8 cellular contexts compared by ENCODE assay signal in the genomic region with DNA sequence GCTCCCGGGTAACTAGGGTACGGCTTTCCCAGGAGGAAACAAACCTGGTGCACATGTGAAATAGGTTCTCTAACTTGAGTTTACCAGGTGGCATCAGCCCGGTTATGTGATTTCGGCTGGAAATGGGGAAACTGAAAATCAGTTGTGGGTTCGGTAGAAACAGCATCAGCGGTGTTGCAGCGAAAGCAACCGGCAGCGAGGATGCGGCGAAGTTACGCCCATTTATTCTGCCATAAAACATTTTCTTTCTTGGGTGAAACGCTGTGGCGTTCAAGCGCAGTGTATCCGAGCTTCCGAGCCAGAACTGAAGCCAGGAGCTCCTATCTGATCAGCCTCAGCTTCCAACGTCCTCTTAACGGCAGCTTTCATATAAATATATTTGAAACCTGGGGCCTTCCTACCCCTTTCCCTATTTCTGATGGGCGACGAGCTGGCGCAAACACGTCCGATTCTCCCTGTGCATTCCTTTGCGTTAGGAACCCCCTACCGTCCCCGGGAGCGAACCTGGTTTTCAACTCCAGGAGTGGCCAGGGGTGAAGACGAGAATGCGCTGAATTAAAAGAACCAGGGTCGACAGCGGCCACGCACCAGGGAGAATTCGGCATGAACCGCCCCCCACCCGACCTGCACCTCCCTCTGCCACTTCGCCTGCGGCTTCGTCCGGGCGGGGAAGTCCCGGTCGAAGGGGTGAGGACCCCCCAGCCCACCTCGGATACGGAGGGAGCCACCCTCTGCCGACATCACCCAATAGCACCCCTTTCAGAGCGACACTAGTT. TPM values are rescaled to one million over a fixed set of nuclear protein-coding genes. Genes with fewer than 3 reads are reported as not detected.
DNase-seq lines count a peak whose midpoint lies in the region; ATAC-seq and TF ChIP-seq lines count a peak whose summit lies in the region.

No MANE protein-coding gene starts in this region.

- peak overlapping the region; percentile 74 for H3K4me3 ChIP-seq in CD8-positive, alpha-beta T cell (ENCODE audit: low read depth, low read length)
- peak overlapping the region; percentile 70 for H3K4me3 ChIP-seq in Karpas-422 (ENCODE audit: low read length)

- H3K9ac ChIP-seq in Karpas-422 (ENCODE audit: low read length), result peak overlapping the region; percentile 61

- peak in 4 of 7 experiments; percentile 21 to 55 (median 27) for DNase-seq in CD8-positive, alpha-beta T cell
- DNase-seq in Karpas-422 (peak; percentile 64), foreskin keratinocyte (peak in 1 of 2 donors; percentile 56), progenitor cell of endocrine pancreas (ENCODE audit: low spot score, unreplicated experiment) (no peak), NCI-H146 treated with DMSO at 0.1 percent for 48 hours (lab: John Stamatoyannopoulos, UW; ENCODE audit: unreplicated experiment) (no peak)
- DNase-seq in activated T-cell treated with anti-CD3 and anti-CD28 coated beads, Interleukin-2, amount 50 U/mL, for 4 hours, result peak; percentile 17

- H3K4me1 ChIP-seq in CD8-positive, alpha-beta T cell (ENCODE audit: insufficient read depth, low read length), result peaks cover 21% of the 10 kb centered on the region
- H3K4me1 ChIP-seq in Karpas-422 (ENCODE audit: low read length) (peaks cover 23% of the 10 kb centered on the region), foreskin keratinocyte (no peaks in the 10 kb centered on the region)

- CTCF ChIA-PET in CD8-positive, alpha-beta T cell (lab: Charles Lee), result interaction anchor here (1.0 to 1.6 kb wide), 2 partner anchors 56 to 376 kb away, joined by 3 to 5 read pairs; no protein-coding TSS in a partner anchor

- H3K27ac Mint-ChIP-seq in CD8-positive, alpha-beta T cell, result no peak overlapping the region
- H3K27ac Mint-ChIP-seq in progenitor cell of endocrine pancreas, result peak overlapping the region; percentile 82

- H3K27me3 Mint-ChIP-seq in CD8-positive, alpha-beta T cell (ENCODE audit: low read depth), result peaks cover 38% of the 10 kb centered on the region
- H3K27me3 Mint-ChIP-seq in activated T-cell treated with anti-CD3 and anti-CD28 coated beads, Interleukin-2, amount 50 U/mL, for 4 hours (ENCODE audit: low read depth), result peaks cover 46% of the 10 kb centered on the region
- peaks cover 84% of the 10 kb centered on the region for H3K27me3 Mint-ChIP-seq in progenitor cell of endocrine pancreas

- peaks cover 4% of the 10 kb centered on the region for H3K36me3 Mint-ChIP-seq in CD8-positive, alpha-beta T cell
- peaks cover 2% of the 10 kb centered on the region for H3K36me3 Mint-ChIP-seq in activated T-cell treated with anti-CD3 and anti-CD28 coated beads, Interleukin-2, amount 50 U/mL, for 4 hours (ENCODE audit: insufficient read depth)
- no peaks in the 10 kb centered on the region for H3K36me3 Mint-ChIP-seq in progenitor cell of endocrine pancreas (ENCODE audit: insufficient read depth)

- no peak overlapping the region for H3K27ac ChIP-seq in CD8-positive, alpha-beta T cell (ENCODE audit: low read depth, low read length)
- H3K27ac ChIP-seq in Karpas-422 (ENCODE audit: low read length) (no peak overlapping the region), foreskin keratinocyte (no peak overlapping the region)

- peak overlapping the region; percentile 87 for H3K4me2 ChIP-seq in Karpas-422 (ENCODE audit: low read depth, low read length, poor library complexity, severe bottlenecking)

- H4K20me1 ChIP-seq in Karpas-422 (ENCODE audit: insufficient read depth, low read depth, low read length), result no peaks in the 10 kb centered on the region

- H3K4me3 Mint-ChIP-seq in CD8-positive, alpha-beta T cell, result peak overlapping the region; percentile 90
- H3K4me3 Mint-ChIP-seq in activated T-cell treated with anti-CD3 and anti-CD28 coated beads, Interleukin-2, amount 50 U/mL, for 4 hours, result peak overlapping the region; percentile 90
- H3K4me3 Mint-ChIP-seq in progenitor cell of endocrine pancreas (ENCODE audit: low read depth), result peak overlapping the region; percentile 83

- no peaks in the 10 kb centered on the region for H3K9me3 Mint-ChIP-seq in CD8-positive, alpha-beta T cell
- no peaks in the 10 kb centered on the region for H3K9me3 Mint-ChIP-seq in activated T-cell treated with anti-CD3 and anti-CD28 coated beads, Interleukin-2, amount 50 U/mL, for 4 hours
- no peaks in the 10 kb centered on the region for H3K9me3 Mint-ChIP-seq in progenitor cell of endocrine pancreas (ENCODE audit: low read depth)

- H3K9me2 ChIP-seq in Karpas-422 (replicated peaks; ENCODE audit: insufficient read depth, low read length), result no peaks in the 10 kb centered on the region

- POLR2A ChIA-PET in CD8-positive, alpha-beta T cell (lab: Charles Lee), result interaction anchor here (1.0 kb wide), 1 partner anchor 10 kb away, joined by 5 read pairs; no protein-coding TSS in a partner anchor

- no peaks in the 10 kb centered on the region for H3K79me2 ChIP-seq in Karpas-422 (ENCODE audit: low read length)

- peaks cover 30% of the 10 kb centered on the region for H3K4me1 Mint-ChIP-seq in CD8-positive, alpha-beta T cell (ENCODE audit: low read depth)
- peaks cover 23% of the 10 kb centered on the region for H3K4me1 Mint-ChIP-seq in activated T-cell treated with anti-CD3 and anti-CD28 coated beads, Interleukin-2, amount 50 U/mL, for 4 hours (ENCODE audit: low read depth)
- peaks cover 25% of the 10 kb centered on the region for H3K4me1 Mint-ChIP-seq in progenitor cell of endocrine pancreas (ENCODE audit: low read depth)

- H3K9me3 ChIP-seq in CD8-positive, alpha-beta T cell (ENCODE audit: low read length), result no peaks in the 10 kb centered on the region
- no peaks in the 10 kb centered on the region for H3K9me3 ChIP-seq in Karpas-422 (ENCODE audit: low read length)

- no peak overlapping the region for H2AFZ ChIP-seq in Karpas-422 (ENCODE audit: low read length)

- no peak for TF ChIP-seq CTCF in CD8-positive, alpha-beta T cell (IDR thresholded peaks at IDR 0.05)
- TF ChIP-seq CTCF in foreskin keratinocyte (conservative IDR thresholded peaks at IDR 0.05) (peak; percentile 21), progenitor cell of endocrine pancreas (IDR thresholded peaks at IDR 0.05; ENCODE audit: unreplicated experiment) (no peak)

- no peak for ATAC-seq in CD8-positive, alpha-beta T cell
- no peak for ATAC-seq in activated T-cell treated with anti-CD3 and anti-CD28 coated beads, Interleukin-2, amount 50 U/mL, for 4 hours
- ATAC-seq in foreskin keratinocyte (peak; percentile 2), HG03565 (IDR thresholded peaks at IDR 0.05; ENCODE audit: unreplicated experiment) (no peak)
- no peak for ATAC-seq in activated CD4-positive, CD25-positive, alpha-beta regulatory T cell treated with anti-CD3 and anti-CD28 coated beads, Interleukin-2, amount 50 U/mL, for 24 hours

- no peaks in the 10 kb centered on the region for H3K36me3 ChIP-seq in CD8-positive, alpha-beta T cell (ENCODE audit: insufficient read depth, low read length)
- no peaks in the 10 kb centered on the region for H3K36me3 ChIP-seq in Karpas-422 (ENCODE audit: insufficient read depth, low read length)

- peaks cover 8% of the 10 kb centered on the region for H3K27me3 ChIP-seq in CD8-positive, alpha-beta T cell (ENCODE audit: insufficient read depth, low read length)
- H3K27me3 ChIP-seq in Karpas-422 (ENCODE audit: low read length) (no peaks in the 10 kb centered on the region), foreskin keratinocyte (peaks cover 59% of the 10 kb centered on the region)

- intact Hi-C loops in CD8-positive, alpha-beta T cell (cut with DNase I, micrococcal nuclease), result no loop called here

RNA-seq across cellular contexts. Expression of a gene that starts 1.6 kb away (rescaled TPM):
- under 1 TPM; 0.28 to 0.65 TPM for total RNA-seq in CD8-positive, alpha-beta T cell
- 3.1 and 6.7 TPM in 2 replicates for total RNA-seq in Karpas-422 (2014; rRNA removed; shearing (Covaris generic); ENCODE audit: low replicate concordance)
- total RNA-seq in activated T-cell treated with anti-CD3 and anti-CD28 coated beads, Interleukin-2, amount 50 U/mL, for 4 hours, result under 1 TPM; 0.48 to 0.95 (median 0.71) TPM
- total RNA-seq in foreskin keratinocyte, result 0.18 and 0.95 TPM in 2 replicates
- polyA plus RNA-seq in foreskin keratinocyte, result 0.10 and 0.26 TPM in 2 replicates
- total RNA-seq in progenitor cell of endocrine pancreas, result 2.2 and 3.0 TPM in 2 replicates

RNA-seq across cellular contexts. Expression of a gene that starts 34.0 kb away (rescaled TPM):
- total RNA-seq in CD8-positive, alpha-beta T cell, result 10 to 100 TPM; 21.9 to 26.6 TPM
- 29.9 and 31.9 TPM in 2 replicates for total RNA-seq in Karpas-422 (2014; rRNA removed; shearing (Covaris generic); ENCODE audit: low replicate concordance)
- total RNA-seq in activated T-cell treated with anti-CD3 and anti-CD28 coated beads, Interleukin-2, amount 50 U/mL, for 4 hours, result 10 to 100 TPM; 29.7 to 39.2 (median 34.0) TPM
- total RNA-seq in foreskin keratinocyte (17.1 and 32.4 TPM in 2 replicates), progenitor cell of endocrine pancreas (17.8 and 18.6 TPM in 2 replicates)
- polyA plus RNA-seq in foreskin keratinocyte, result 8.6 and 16.5 TPM in 2 replicates

Comparison
In these comparisons a context has a peak if more than half of its experiments do, and no peak if none do; other contexts are left out.
1. DNase-seq: peak in CD8-positive, alpha-beta T cell (4 of 7), Karpas-422 (single experiment) and activated T-cell treated with anti-CD3 and anti-CD28 coated beads, Interleukin-2, amount 50 U/mL, for 4 hours (single experiment); none in progenitor cell of endocrine pancreas (single experiment) and NCI-H146 treated with DMSO at 0.1 percent for 48 hours (single experiment).
2. Peak in every context shown above with its lines, with median percentiles within 50 percentile points of each other: H3K4me3 Mint-ChIP-seq.